In the genomic region with DNA sequence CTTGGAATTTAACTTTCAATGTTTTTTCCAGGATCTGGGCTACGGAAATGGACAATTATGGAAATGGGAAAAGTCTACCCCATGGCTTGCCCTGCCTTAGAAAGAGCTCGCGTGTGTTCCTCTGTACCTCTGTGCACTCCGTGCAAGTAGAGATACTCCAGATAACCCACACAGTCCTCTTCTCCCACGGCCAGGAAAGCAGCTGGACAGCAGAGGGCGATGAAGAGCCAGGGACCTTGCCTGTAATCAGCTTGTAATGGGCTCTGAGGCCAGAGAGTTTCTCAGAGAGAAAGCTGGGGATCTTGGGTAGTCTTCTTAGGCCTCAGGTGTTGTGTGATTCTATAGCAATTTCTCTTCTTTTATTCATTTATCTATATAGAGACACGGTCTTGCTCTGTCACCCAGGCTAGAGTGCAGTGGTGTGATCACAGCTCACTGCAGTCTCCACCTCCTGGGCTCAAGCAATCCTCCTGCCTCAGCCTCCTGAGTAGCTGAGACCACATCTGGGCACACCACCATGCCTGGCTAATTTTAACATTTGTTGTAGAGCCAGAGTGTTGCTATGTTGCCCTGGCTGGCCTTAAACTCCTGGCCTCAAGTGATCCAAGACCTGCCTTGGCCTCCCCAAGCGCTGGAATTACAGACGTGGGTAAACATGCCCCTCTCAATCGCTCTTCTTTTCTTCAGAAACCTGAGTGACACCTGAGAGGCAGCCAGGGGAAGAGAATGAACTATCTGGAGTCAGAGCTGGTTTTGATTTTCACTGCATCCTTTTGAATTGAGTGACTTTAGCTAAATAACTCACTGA, we compare ENCODE assay signal across 8 cellular contexts. TPM values are rescaled to one million over a fixed set of nuclear protein-coding genes. Genes with fewer than 3 reads are reported as not detected.
DNase-seq lines count a peak whose midpoint lies in the region; ATAC-seq and TF ChIP-seq lines count a peak whose summit lies in the region.

No MANE protein-coding gene starts in this region.

- H3K4me3 ChIP-seq in CD4-positive, alpha-beta memory T cell (ENCODE audit: low read length in 2 of 2), result no peak overlapping the region

- H3K27ac ChIP-seq in CD4-positive, alpha-beta memory T cell (ENCODE audit: low read depth, low read length), result no peak overlapping the region

- H3K9me3 Mint-ChIP-seq in CD4-positive, alpha-beta memory T cell, result no peaks in the 10 kb centered on the region
- no peaks in the 10 kb centered on the region for H3K9me3 Mint-ChIP-seq in activated CD8-positive, alpha-beta T cell treated with anti-CD3 and anti-CD28 coated beads, Interleukin-2, amount 10 ng/mL, durations not matched to agents 7 days and 5 days (ENCODE audit: insufficient read depth)
- H3K9me3 Mint-ChIP-seq in effector memory CD8-positive, alpha-beta T cell, result no peaks in the 10 kb centered on the region
- no peaks in the 10 kb centered on the region for H3K9me3 Mint-ChIP-seq in mesothelial cell of epicardium

- H3K4me1 ChIP-seq in CD4-positive, alpha-beta memory T cell (ENCODE audit: insufficient read depth, low read length), result peaks cover 25% of the 10 kb centered on the region

- POLR2A ChIA-PET in CD4-positive, alpha-beta memory T cell (lab: Charles Lee; ENCODE audit: partially characterized antibody), result interaction anchor here (0.8 to 2.6 kb wide), 3 partner anchors 10 to 65 kb away, joined by 3 to 17 read pairs (median 6); a partner anchor contains a TSS
- POLR2A ChIA-PET in activated CD8-positive, alpha-beta T cell treated with anti-CD3 and anti-CD28 coated beads, Interleukin-2, amount 10 ng/mL, durations not matched to agents 7 days and 5 days (lab: Charles Lee), result interaction anchor here (1.1 kb wide), 1 partner anchor 64 kb away, joined by 3 read pairs; no protein-coding TSS in a partner anchor

- CTCF ChIA-PET in CD4-positive, alpha-beta memory T cell (lab: Charles Lee; ENCODE audit: partially characterized antibody), result interaction anchor here (0.7 to 5.5 kb wide), 24 partner anchors 9 to 315 kb away, joined by 3 to 192 read pairs (median 5); a partner anchor contains a TSS
- CTCF ChIA-PET in activated CD8-positive, alpha-beta T cell treated with anti-CD3 and anti-CD28 coated beads, Interleukin-2, amount 10 ng/mL, durations not matched to agents 7 days and 5 days (lab: Charles Lee), result interaction anchor here (0.6 to 3.4 kb wide), 34 partner anchors 9 to 576 kb away, joined by 3 to 160 read pairs (median 8); a partner anchor contains a TSS

- H3K27ac Mint-ChIP-seq in CD4-positive, alpha-beta memory T cell, result peak overlapping the region in 5 of 7 donors; percentile 0 to 67 (median 11)
- H3K27ac Mint-ChIP-seq in activated CD8-positive, alpha-beta T cell treated with anti-CD3 and anti-CD28 coated beads, Interleukin-2, amount 10 ng/mL, durations not matched to agents 7 days and 5 days, result no peak overlapping the region
- peak overlapping the region in 1 of 2 donors; percentile 17 for H3K27ac Mint-ChIP-seq in effector memory CD8-positive, alpha-beta T cell
- H3K27ac Mint-ChIP-seq in mesothelial cell of epicardium, result peak overlapping the region; percentile 78

- no peaks in the 10 kb centered on the region for H3K27me3 ChIP-seq in CD4-positive, alpha-beta memory T cell (ENCODE audit: insufficient read depth, low read length)

- H3K9me3 ChIP-seq in CD4-positive, alpha-beta memory T cell (ENCODE audit: control insufficient read depth in 1 of 2, low read length in 2 of 2), result no peaks in the 10 kb centered on the region

- TF ChIP-seq CTCF in mesothelial cell of epicardium (IDR thresholded peaks at IDR 0.05; ENCODE audit: unreplicated experiment), result peak; percentile 70

- DNase-seq in CD4-positive, alpha-beta memory T cell, result peak; percentile 78 to 82 (median 80)
- DNase-seq in HUDEP-2 (lab: John Stamatoyannopoulos, UW; ENCODE audit: unreplicated experiment in 76 of 76), result peak in 72 of 76 experiments; percentile 9 to 88 (median 73)
- DNase-seq in NK-92 (lab: John Stamatoyannopoulos, UW; ENCODE audit: unreplicated experiment), result peak; percentile 45
- peak; percentile 91 for DNase-seq in activated CD8-positive, alpha-beta T cell treated with anti-CD3 and anti-CD28 coated beads, Interleukin-2, amount 10 ng/mL, durations not matched to agents 7 days and 5 days
- peak; percentile 80 to 87 (median 84) for DNase-seq in effector memory CD8-positive, alpha-beta T cell
- peak; percentile 59 to 87 for DNase-seq in mesothelial cell of epicardium (ENCODE audit: low spot score in 2 of 2, unreplicated experiment in 2 of 2)
- DNase-seq in stimulated activated CD8-positive, alpha-beta memory T cell treated with anti-CD3 and anti-CD28 coated beads, Interleukin-2, amount 100 ng/mL, for 48 hours (ENCODE audit: low read depth in 2 of 2), result peak; percentile 59 to 78

- peaks cover 19 to 39% (median 26%) of the 10 kb centered on the region in 4 donors for H3K4me1 Mint-ChIP-seq in CD4-positive, alpha-beta memory T cell
- H3K4me1 Mint-ChIP-seq in activated CD8-positive, alpha-beta T cell treated with anti-CD3 and anti-CD28 coated beads, Interleukin-2, amount 10 ng/mL, durations not matched to agents 7 days and 5 days (ENCODE audit: low read depth), result peaks cover 24% of the 10 kb centered on the region
- peaks cover 19 to 22% of the 10 kb centered on the region in 2 donors for H3K4me1 Mint-ChIP-seq in effector memory CD8-positive, alpha-beta T cell (ENCODE audit: low read depth in 2 of 2)
- peaks cover 26% of the 10 kb centered on the region for H3K4me1 Mint-ChIP-seq in mesothelial cell of epicardium

- H3K27me3 Mint-ChIP-seq in CD4-positive, alpha-beta memory T cell, result peaks cover 1 to 5% of the 10 kb centered on the region in 2 donors
- peaks cover 2% of the 10 kb centered on the region for H3K27me3 Mint-ChIP-seq in activated CD8-positive, alpha-beta T cell treated with anti-CD3 and anti-CD28 coated beads, Interleukin-2, amount 10 ng/mL, durations not matched to agents 7 days and 5 days (ENCODE audit: low read depth)
- peaks cover 5 to 13% of the 10 kb centered on the region in 2 donors for H3K27me3 Mint-ChIP-seq in effector memory CD8-positive, alpha-beta T cell
- no peaks in the 10 kb centered on the region for H3K27me3 Mint-ChIP-seq in mesothelial cell of epicardium (ENCODE audit: low read depth)

- no peaks in the 10 kb centered on the region for H3K36me3 ChIP-seq in CD4-positive, alpha-beta memory T cell (ENCODE audit: insufficient read depth, low read length)

- ATAC-seq in activated CD8-positive, alpha-beta T cell treated with anti-CD3 and anti-CD28 coated beads, Interleukin-2, amount 10 ng/mL, durations not matched to agents 7 days and 5 days, result peak; percentile 67
- ATAC-seq in effector memory CD8-positive, alpha-beta T cell (replicated peaks), result peak; percentile 49
- no peak for ATAC-seq in HG03378 (IDR thresholded peaks at IDR 0.05; ENCODE audit: unreplicated experiment)

- intact Hi-C loops in CD4-positive, alpha-beta memory T cell (cut with micrococcal nuclease), result no loop called here

- peak overlapping the region in 4 of 8 donors; percentile 8 to 43 (median 16) for H3K4me3 Mint-ChIP-seq in CD4-positive, alpha-beta memory T cell
- H3K4me3 Mint-ChIP-seq in activated CD8-positive, alpha-beta T cell treated with anti-CD3 and anti-CD28 coated beads, Interleukin-2, amount 10 ng/mL, durations not matched to agents 7 days and 5 days, result no peak overlapping the region
- no peak overlapping the region for H3K4me3 Mint-ChIP-seq in effector memory CD8-positive, alpha-beta T cell
- H3K4me3 Mint-ChIP-seq in mesothelial cell of epicardium, result no peak overlapping the region

- peaks cover 0 to 6% of the 10 kb centered on the region in 2 donors for H3K36me3 Mint-ChIP-seq in CD4-positive, alpha-beta memory T cell
- no peaks in the 10 kb centered on the region for H3K36me3 Mint-ChIP-seq in activated CD8-positive, alpha-beta T cell treated with anti-CD3 and anti-CD28 coated beads, Interleukin-2, amount 10 ng/mL, durations not matched to agents 7 days and 5 days (ENCODE audit: low read depth)
- peaks cover 5% of the 10 kb centered on the region for H3K36me3 Mint-ChIP-seq in effector memory CD8-positive, alpha-beta T cell (ENCODE audit: insufficient read depth)
- H3K36me3 Mint-ChIP-seq in mesothelial cell of epicardium, result no peaks in the 10 kb centered on the region

RNA-seq across cellular contexts. Expression of a gene that starts 2.3 kb away (rescaled TPM):
- 10 to 100 TPM; 23.1 to 24.7 TPM for total RNA-seq in CD4-positive, alpha-beta memory T cell
- polyA plus RNA-seq in CD4-positive, alpha-beta memory T cell, result 1 to 10 TPM in 1 of 2 donors, under 1 TPM in 1; 0.11 to 1.8 TPM
- 10 to 100 TPM; 13.0 to 15.3 TPM for total RNA-seq in activated CD8-positive, alpha-beta T cell treated with anti-CD3 and anti-CD28 coated beads, Interleukin-2, amount 10 ng/mL, durations not matched to agents 7 days and 5 days
- 31.6 to 33.6 TPM (median 32.9 TPM) in 3 replicates for total RNA-seq in mesothelial cell of epicardium

RNA-seq across cellular contexts. Expression of a gene that starts 5.5 kb away (rescaled TPM):
- under 1 TPM; 0.12 to 0.19 TPM for total RNA-seq in CD4-positive, alpha-beta memory T cell
- polyA plus RNA-seq in CD4-positive, alpha-beta memory T cell, result not detected
- under 1 TPM in 1 of 2 experiments, not detected in 1; 0.08 TPM for total RNA-seq in activated CD8-positive, alpha-beta T cell treated with anti-CD3 and anti-CD28 coated beads, Interleukin-2, amount 10 ng/mL, durations not matched to agents 7 days and 5 days
- total RNA-seq in mesothelial cell of epicardium, result 0.22 to 0.77 TPM (median 0.25 TPM) in 3 replicates

RNA-seq across cellular contexts. Expression of a gene that starts 52.3 kb away (rescaled TPM):
- 10 to 100 TPM; 17.2 to 17.4 TPM for total RNA-seq in CD4-positive, alpha-beta memory T cell
- polyA plus RNA-seq in CD4-positive, alpha-beta memory T cell, result 10 to 100 TPM; 25.3 to 29.4 TPM
- 10 to 100 TPM; 25.8 to 26.3 TPM for total RNA-seq in activated CD8-positive, alpha-beta T cell treated with anti-CD3 and anti-CD28 coated beads, Interleukin-2, amount 10 ng/mL, durations not matched to agents 7 days and 5 days
- total RNA-seq in mesothelial cell of epicardium, result 39.9 to 42.9 TPM (median 41.9 TPM) in 3 replicates
